18 cellular contexts compared by ENCODE assay signal in genomic region chr3:195573611-195574496, GRCh38. TPM values are rescaled to one million over a fixed set of nuclear protein-coding genes. Genes with fewer than 3 reads are reported as not detected.
DNase-seq lines count a peak whose midpoint lies in the region; ATAC-seq, FAIRE-seq and TF ChIP-seq lines count a peak whose summit lies in the region.
"Had no signal": no experiment of that assay in that cellular context is flagged by ENCODE, and none has a peak within 500 bp of the region (broad histone marks: within the 10 kb centered on the region; RNA-seq: fewer than 3 reads in every experiment).

No MANE protein-coding gene starts in this region.

- H4K8ac ChIP-seq in H1 (ENCODE audit: extremely low read depth, insufficient read depth, low read length) (no peak overlapping the region; the same call in 1 of the 2 replicates), neuronal stem cell (ENCODE audit: low read depth, low read length) (no peak overlapping the region)

- no peak for TF ChIP-seq CTCF in H1 (IDR thresholded peaks at IDR 0.05; ENCODE audit: control extremely low read depth in 1 of 3, insufficient read depth in 1 of 3, low read depth in 1 of 3, low read length in 3 of 3)

- H4K91ac ChIP-seq in H1 (replicated peaks; ENCODE audit: insufficient read length, low read length) = peak overlapping the region; percentile 46
- H4K91ac ChIP-seq in neuronal stem cell (ENCODE audit: low read depth, low read length, poor library complexity) = no peak overlapping the region

- H3K18ac ChIP-seq in H1 (ENCODE audit: extremely low read depth, low read length) = no peak overlapping the region
- peak overlapping the region; percentile 23 for H3K18ac ChIP-seq in neuronal stem cell (ENCODE audit: low read length)

- peak; percentile 43 for DNase-seq in NT2/D1 (ENCODE audit: low read depth, low spot score)
- DNase-seq in H1 (ENCODE audit: low read depth in 1 of 2, low spot score in 2 of 2) = no peak
- DNase-seq in neuronal stem cell (ENCODE audit: low spot score) = no peak
- peak in 4 of 49 donors; percentile 5 to 24 (median 12) for DNase-seq in substantia nigra (lab: John Stamatoyannopoulos, UW)
- no peak for DNase-seq in DMS153 treated with DMSO at 0.1 percent for 48 hours (lab: John Stamatoyannopoulos, UW; ENCODE audit: unreplicated experiment)
- no peak for DNase-seq in putamen (ENCODE audit: low spot score)
- DNase-seq: ACHN; CD4-positive, CD25-positive, alpha-beta regulatory T cell; DMS79 treated with DMSO at 0.1 percent for 48 hours; EL had no signal

- TF ChIP-seq EP300 in H1 (IDR thresholded peaks at IDR 0.05; ENCODE audit: borderline replicate concordance in 1 of 2, low read depth in 2 of 2, low read length in 2 of 2) = no peak

- no peaks in the 10 kb centered on the region for H3K79me1 ChIP-seq in H1 (ENCODE audit: low read depth, low read length)
- no peaks in the 10 kb centered on the region for H3K79me1 ChIP-seq in neuronal stem cell (ENCODE audit: low read depth, low read length)

- no peak overlapping the region for H2BK5ac ChIP-seq in H1 (ENCODE audit: low read depth, low read length)
- H2BK5ac ChIP-seq in neuronal stem cell (ENCODE audit: low read length) = no peak overlapping the region

- no peaks in the 10 kb centered on the region for H3K79me2 ChIP-seq in H1 (ENCODE audit: control insufficient read depth in 1 of 2, insufficient read depth in 2 of 2, low read length in 2 of 2)

- TF ChIP-seq RAD21 in H1 (IDR thresholded peaks at IDR 0.05 in 1 of 2, conservative IDR thresholded peaks at IDR 0.05 in 1 of 2; ENCODE audit: low read depth in 2 of 2, low read length in 2 of 2) = no peak

- no peak overlapping the region for H3K27ac ChIP-seq in H1 (ENCODE audit: low read depth, low read length)
- no peak overlapping the region for H3K27ac ChIP-seq in neuronal stem cell (replicated peaks; ENCODE audit: low read length)
- peak overlapping the region; percentile 59 for H3K27ac ChIP-seq in substantia nigra (ENCODE audit: low read depth, low read length, poor library complexity, severe bottlenecking)
- H3K27ac ChIP-seq: BLaER1 treated with 17β-estradiol and CSF1 and Interleukin-3, amounts not matched to agents 10 nM and 100 nM had no signal

- no peak overlapping the region for H3K9ac ChIP-seq in NT2/D1 (ENCODE audit: insufficient read length, low read depth)
- H3K9ac ChIP-seq in H1 (replicated peaks in 1 of 4; ENCODE audit: extremely low read depth in 1 of 4, low read depth in 3 of 4, low read length in 3 of 4) = no peak overlapping the region
- H3K9ac ChIP-seq in neuronal stem cell (ENCODE audit: low read depth, low read length, poor library complexity) = no peak overlapping the region
- H3K9ac ChIP-seq: BLaER1 treated with 17β-estradiol and CSF1 and Interleukin-3, amounts not matched to agents 10 nM and 100 nM had no signal

- no peaks in the 10 kb centered on the region for H3K27me3 ChIP-seq in NT2/D1 (ENCODE audit: insufficient read depth, insufficient read length)
- H3K27me3 ChIP-seq in H1 (replicated peaks in 1 of 4; ENCODE audit: control insufficient read depth in 3 of 4, extremely low read depth in 1 of 4, insufficient read depth in 3 of 4, low read length in 3 of 4) = no peaks in the 10 kb centered on the region
- H3K27me3 ChIP-seq in neuronal stem cell (ENCODE audit: control insufficient read depth in 3 of 3, insufficient read depth in 3 of 3, low read depth in 1 of 3, low read length in 3 of 3) = peaks cover 0 to 17% (median 0%) of the 10 kb centered on the region in 3 experiments

- peak overlapping the region in 1 of 2 experiments; percentile 22; a peak in 1 of 4 replicates for H3K4me2 ChIP-seq in H1 (ENCODE audit: insufficient read depth in 1 of 2, low read depth in 2 of 2, low read length in 2 of 2)
- H3K4me2 ChIP-seq in neuronal stem cell (ENCODE audit: insufficient read depth, low read length, poor library complexity, severe bottlenecking) = no peak overlapping the region

- H2AFZ ChIP-seq in H1 (ENCODE audit: low read length) (peak overlapping the region; percentile 83), neuronal stem cell (ENCODE audit: low read length) (no peak overlapping the region)

- H3K4me3 ChIP-seq in NT2/D1 (ENCODE audit: insufficient read length, low read depth) = no peak overlapping the region
- no peak overlapping the region for H3K4me3 ChIP-seq in H1 (ENCODE audit: extremely low read depth in 1 of 4, insufficient read depth in 2 of 4, low read depth in 3 of 4, low read length in 4 of 4)
- H3K4me3 ChIP-seq in neuronal stem cell (ENCODE audit: low read length in 2 of 2) = no peak overlapping the region
- H3K4me3 ChIP-seq: BLaER1 treated with 17β-estradiol and CSF1 and Interleukin-3, amounts not matched to agents 10 nM and 100 nM had no signal

- 84% methylated on average over 19 of the region's 19 CpGs; no CpG with 5 or more reads in 1 of the 2 experiments for WGBS in H1 (ENCODE audit: extremely low coverage in 1 of 2, insufficient coverage in 1 of 2, insufficient read length in 1 of 2, insufficient replicate concordance in 2 of 2, low coverage in 1 of 2, low lambda C conversion rate in 2 of 2, missing lambda C conversion rate in 1 of 2), 2 experiments
- no CpG with 5 or more reads among the region's 19 CpGs for WGBS in neuronal stem cell (ENCODE audit: extremely low coverage in 2 of 2, insufficient read length in 2 of 2, insufficient replicate concordance in 1 of 2), 2 donors

- POLR2A ChIA-PET in H1 (lab: Charles Lee; ENCODE audit: partially characterized antibody) = no interaction called here

- ATAC-seq in HG02885 (IDR thresholded peaks at IDR 0.05; ENCODE audit: poor library complexity, unreplicated experiment) = no peak

- H3K4me1 ChIP-seq in NT2/D1 (ENCODE audit: insufficient read depth, insufficient read length) = peaks cover 10% of the 10 kb centered on the region
- peaks cover 0 to 6% (median 3%) of the 10 kb centered on the region in 4 experiments; a peak in 4 of 7 replicates for H3K4me1 ChIP-seq in H1 (replicated peaks in 1 of 4; ENCODE audit: control insufficient read depth in 3 of 4, insufficient read depth in 4 of 4, low read length in 3 of 4)
- H3K4me1 ChIP-seq in neuronal stem cell (ENCODE audit: control insufficient read depth in 2 of 2, insufficient read depth in 1 of 2, low read depth in 1 of 2, low read length in 2 of 2) = no peaks in the 10 kb centered on the region

- H4K5ac ChIP-seq in H1 (ENCODE audit: insufficient read length, low read depth, low read length) = no peak overlapping the region

- H3K14ac ChIP-seq in H1 (ENCODE audit: insufficient read length) = no peak overlapping the region
- H3K14ac ChIP-seq in neuronal stem cell (ENCODE audit: low read length) = no peak overlapping the region

- CTCF ChIA-PET in H1 (lab: Charles Lee; ENCODE audit: partially characterized antibody) = interaction anchor here (0.6 to 1.9 kb wide), 2 partner anchors 9 to 365 kb away, joined by 3 to 5 read pairs; partner anchors contain the start of gene APOD

- H2BK120ac ChIP-seq in H1 (replicated peaks; ENCODE audit: low read depth, low read length) (no peak overlapping the region), neuronal stem cell (ENCODE audit: low read depth, low read length) (no peak overlapping the region)

- H2BK12ac ChIP-seq in H1 (ENCODE audit: low read depth, low read length) (no peak overlapping the region), neuronal stem cell (ENCODE audit: low read length) (no peak overlapping the region)

- H3K4ac ChIP-seq in H1 (replicated peaks; ENCODE audit: insufficient read length, low read depth, low read length) = no peak overlapping the region
- H3K4ac ChIP-seq in neuronal stem cell (ENCODE audit: low read length) = no peak overlapping the region

- no peaks in the 10 kb centered on the region for H3K23me2 ChIP-seq in H1 (ENCODE audit: low read depth, low read length)

- H2AK5ac ChIP-seq in H1 (ENCODE audit: low read depth, low read length) (no peak overlapping the region), neuronal stem cell (ENCODE audit: low read depth, low read length) (no peak overlapping the region)

- H3K36me3 ChIP-seq in NT2/D1 (ENCODE audit: insufficient read depth, insufficient read length, low read length) = no peaks in the 10 kb centered on the region
- H3K36me3 ChIP-seq in H1 (ENCODE audit: control insufficient read depth in 2 of 4, insufficient read depth in 4 of 4, low read length in 3 of 4) = no peaks in the 10 kb centered on the region
- no peaks in the 10 kb centered on the region for H3K36me3 ChIP-seq in neuronal stem cell (replicated peaks in 1 of 2; ENCODE audit: control insufficient read depth in 2 of 2, insufficient read depth in 2 of 2, low read length in 2 of 2)
- H3K36me3 ChIP-seq: BLaER1 treated with 17β-estradiol and CSF1 and Interleukin-3, amounts not matched to agents 10 nM and 100 nM had no signal

- no peaks in the 10 kb centered on the region for H4K20me1 ChIP-seq in H1 (replicated peaks in 1 of 2; ENCODE audit: control insufficient read depth in 1 of 2, insufficient read depth in 2 of 2, low read length in 2 of 2)
- H4K20me1 ChIP-seq: BLaER1 treated with 17β-estradiol and CSF1 and Interleukin-3, amounts not matched to agents 10 nM and 100 nM had no signal

- H3K56ac ChIP-seq in H1 (replicated peaks; ENCODE audit: insufficient read length, low read depth, low read length) = no peak overlapping the region

- no peak for TF ChIP-seq POLR2A in H1 (IDR thresholded peaks at IDR 0.05; ENCODE audit: control extremely low read depth in 1 of 2, low read depth in 2 of 2, low read length in 2 of 2)

- no peak overlapping the region for H2BK20ac ChIP-seq in H1 (ENCODE audit: low read length)

- H3K23ac ChIP-seq in H1 (ENCODE audit: insufficient read length) = no peak overlapping the region
- H3K23ac ChIP-seq in neuronal stem cell (ENCODE audit: low read depth, low read length, poor library complexity) = no peak overlapping the region

- H2BK15ac ChIP-seq in H1 (ENCODE audit: low read length) (no peak overlapping the region), neuronal stem cell (ENCODE audit: low read length) (no peak overlapping the region)

- H3K9me3 ChIP-seq in NT2/D1 (ENCODE audit: insufficient read depth, low read length) (0 out of 2 replicates have a peak, but pooled peaks cover 7% of the 10 kb centered on the region), H1 (ENCODE audit: insufficient read depth in 2 of 2, low read depth in 1 of 2, low read length in 1 of 2) (no peaks in the 10 kb centered on the region; a peak in 1 of 4 replicates), neuronal stem cell (replicated peaks in 1 of 2; ENCODE audit: control insufficient read depth in 2 of 2, insufficient read depth in 1 of 2, low read depth in 1 of 2, low read length in 2 of 2) (peaks cover 0 to 2% of the 10 kb centered on the region in 2 donors)
- H3K9me3 ChIP-seq: BLaER1 treated with 17β-estradiol and CSF1 and Interleukin-3, amounts not matched to agents 10 nM and 100 nM had no signal

- no peak for FAIRE-seq in H1 (lab: Jason Lieb, UNC)
- FAIRE-seq: G401.6, GM12892, GM19239, H54 had no signal

RNA-seq across cellular contexts. Expression of gene APOD, which starts 9.9 kb away (rescaled TPM):
- total RNA-seq in H1 (2021; fragmentation: NEBNext Ultra II Directional; extraction: Animal tissue kit (Norgen Biotek cat#: 25700)) = not detected in 2 replicates
- not detected in 2 replicates for polyA plus RNA-seq in H1 (2011; rRNA removed)
- not detected for polyA plus RNA-seq in H1 (2011; cell fraction: cytosol; rRNA removed)
- polyA plus RNA-seq in H1 (2011; cell fraction: nucleus; rRNA removed) = not detected
- polyA plus RNA-seq in H1 (2012, experiment 1 of 2) = not detected in 4 replicates
- polyA plus RNA-seq in H1 (2012, experiment 2 of 2) = not detected
- 0.12 TPM for polyA plus RNA-seq in H1 (2013, experiment 1 of 2)
- polyA plus RNA-seq in H1 (2013, experiment 2 of 2) = 0.26 TPM
- polyA minus RNA-seq in H1 (2011; rRNA and poly(A)+ RNA removed) = 0.20 TPM in 1 of 2 replicates, not detected in the other
- polyA minus RNA-seq in H1 (2011; cell fraction: cytosol; rRNA and poly(A)+ RNA removed) = not detected
- polyA minus RNA-seq in H1 (2011; cell fraction: nucleus; rRNA and poly(A)+ RNA removed) = not detected
- polyA plus RNA-seq in neuronal stem cell (2013, experiment 1 of 2) = not detected
- polyA plus RNA-seq in neuronal stem cell (2013, experiment 2 of 2) = not detected
- total RNA-seq: CD4-positive, CD25-positive, alpha-beta regulatory T cell; HT1080 had no signal
- polyA plus RNA-seq: IgD-negative memory B cell had no signal

RNA-seq across cellular contexts. Expression of gene PPP1R2, which starts 30.7 kb away (rescaled TPM):
- total RNA-seq in H1 (2021; fragmentation: NEBNext Ultra II Directional; extraction: Animal tissue kit (Norgen Biotek cat#: 25700)) = 26.5 and 27.4 TPM in 2 replicates
- 14.0 and 20.5 TPM in 2 replicates for polyA plus RNA-seq in H1 (2011; rRNA removed)
- 13.0 TPM for polyA plus RNA-seq in H1 (2011; cell fraction: cytosol; rRNA removed)
- 21.5 TPM for polyA plus RNA-seq in H1 (2011; cell fraction: nucleus; rRNA removed)
- 10.1 to 15.9 TPM (median 11.8 TPM) in 4 replicates for polyA plus RNA-seq in H1 (2012, experiment 1 of 2)
- polyA plus RNA-seq in H1 (2012, experiment 2 of 2) = 2.5 TPM
- 16.2 TPM for polyA plus RNA-seq in H1 (2013, experiment 1 of 2)
- 14.9 TPM for polyA plus RNA-seq in H1 (2013, experiment 2 of 2)
- 14.0 and 20.4 TPM in 2 replicates for polyA minus RNA-seq in H1 (2011; rRNA and poly(A)+ RNA removed)
- polyA minus RNA-seq in H1 (2011; cell fraction: cytosol; rRNA and poly(A)+ RNA removed) = 19.8 TPM
- 33.3 TPM for polyA minus RNA-seq in H1 (2011; cell fraction: nucleus; rRNA and poly(A)+ RNA removed)
- 21.8 TPM for polyA plus RNA-seq in neuronal stem cell (2013, experiment 1 of 2)
- 21.1 TPM for polyA plus RNA-seq in neuronal stem cell (2013, experiment 2 of 2)
